Comparison of ENCODE assay signal across 17 cellular contexts in the genomic region with DNA sequence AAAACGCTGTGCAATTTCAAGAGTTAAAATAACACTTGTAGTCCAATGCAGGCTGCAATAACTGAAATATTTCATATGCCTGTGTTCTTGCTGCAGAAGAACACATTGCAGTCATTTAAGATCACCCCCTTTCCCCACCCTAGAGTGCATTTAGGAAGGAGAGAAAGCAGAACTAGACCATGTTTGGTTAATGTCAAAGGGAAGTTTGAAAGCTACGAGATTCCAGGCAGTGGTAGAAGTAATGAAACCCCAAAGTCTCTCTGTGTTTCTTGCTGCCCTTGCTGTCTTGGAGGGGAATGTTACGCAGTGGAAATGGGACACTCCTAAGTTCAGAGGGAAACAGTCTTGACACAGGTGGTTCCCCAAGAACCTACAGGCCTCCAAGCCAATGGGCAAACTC.
DNase-seq lines count a peak whose midpoint lies in the region; ATAC-seq, FAIRE-seq and TF ChIP-seq lines count a peak whose summit lies in the region.
"Had no signal": no experiment of that assay in that cellular context is flagged by ENCODE, and none has a peak within 500 bp of the region (broad histone marks: within the 10 kb centered on the region; RNA-seq: fewer than 3 reads in every experiment).

No MANE protein-coding gene starts in this region.

- H2BK5ac ChIP-seq in IMR-90 (ENCODE audit: low read depth, low read length, poor library complexity, severe bottlenecking): no peak overlapping the region
- H2BK5ac ChIP-seq in neuronal stem cell (ENCODE audit: low read length): no peak overlapping the region
- H2BK5ac ChIP-seq in mesendoderm (ENCODE audit: low read length): no peak overlapping the region

- no peak overlapping the region for H3K23ac ChIP-seq in IMR-90 (ENCODE audit: low read depth, low read length)
- H3K23ac ChIP-seq in neuronal stem cell (ENCODE audit: low read depth, low read length, poor library complexity): no peak overlapping the region
- H3K23ac ChIP-seq in mesendoderm (ENCODE audit: low read length): no peak overlapping the region

- no peak overlapping the region for H2BK12ac ChIP-seq in neuronal stem cell (ENCODE audit: low read length)

- no peak overlapping the region for H3K27ac ChIP-seq in BLaER1
- no peak overlapping the region for H3K27ac ChIP-seq in IMR-90 (ENCODE audit: insufficient read depth, low read length)
- no peak overlapping the region for H3K27ac ChIP-seq in neuronal stem cell (replicated peaks; ENCODE audit: low read length)
- H3K27ac ChIP-seq in mesendoderm (ENCODE audit: low read depth, low read length): no peak overlapping the region

- H4K20me1 ChIP-seq in BLaER1: no peaks in the 10 kb centered on the region
- H4K20me1 ChIP-seq in IMR-90 (ENCODE audit: insufficient read depth, low read length): no peaks in the 10 kb centered on the region

- H3K79me1 ChIP-seq in IMR-90 (ENCODE audit: low read depth in 1 of 2, low read length in 2 of 2): no peaks in the 10 kb centered on the region
- H3K79me1 ChIP-seq in neuronal stem cell (ENCODE audit: low read depth, low read length): no peaks in the 10 kb centered on the region
- H3K79me1 ChIP-seq in mesendoderm (ENCODE audit: low read length): no peaks in the 10 kb centered on the region

- TF ChIP-seq POLR2A in IMR-90 (IDR thresholded peaks at IDR 0.05; ENCODE audit: low read depth, low read length): no peak

- H3K79me2 ChIP-seq in mesendoderm (ENCODE audit: control insufficient read depth, insufficient read depth, low read length): no peaks in the 10 kb centered on the region

- H3K14ac ChIP-seq in IMR-90 (replicated peaks; ENCODE audit: low read depth, low read length) (no peak overlapping the region), neuronal stem cell (ENCODE audit: low read length) (no peak overlapping the region)

- CTCF ChIA-PET in IMR-90 (lab: Yijun Ruan, JAX): no interaction called here

- no peak overlapping the region for H2AFZ ChIP-seq in IMR-90 (replicated peaks; ENCODE audit: low read length, poor library complexity)
- no peak overlapping the region for H2AFZ ChIP-seq in neuronal stem cell (ENCODE audit: low read length)

- no peak for DNase-seq in IMR-90
- peak; percentile 37 for DNase-seq in OCI-M1 (lab: John Stamatoyannopoulos, UW)
- peak; percentile 45 for DNase-seq in medulla oblongata (ENCODE audit: extremely low spot score)
- no peak for DNase-seq in neuronal stem cell (ENCODE audit: low spot score)
- DNase-seq in mesendoderm: no peak
- DNase-seq in RCC 7860 (ENCODE audit: low spot score): no peak
- no peak for DNase-seq in frontal cortex (ENCODE audit: low spot score in 2 of 2)
- DNase-seq: activated CD4-positive, CD25-positive, alpha-beta regulatory T cell; activated gamma-delta T cell; aorta; COR-L47; H7; NCI-H2029; NCI-H510A treated with DMSO at 0.1 percent for 48 hours; retina had no signal

- H3K4ac ChIP-seq in IMR-90 (ENCODE audit: low read depth, low read length): no peak overlapping the region
- H3K4ac ChIP-seq in neuronal stem cell (ENCODE audit: low read length): no peak overlapping the region
- H3K4ac ChIP-seq in mesendoderm (ENCODE audit: low read depth, low read length): no peak overlapping the region

- no peak overlapping the region; the same call in 1 of the 2 replicates for H2BK20ac ChIP-seq in IMR-90 (ENCODE audit: low read depth, low read length)

- dilution Hi-C loops in IMR-90 (cut with HindIII; ENCODE audit: low sequenced_read_pairs, unreplicated experiment): no loop called here

- no peak overlapping the region for H3K4me3 ChIP-seq in BLaER1
- no peak overlapping the region for H3K4me3 ChIP-seq in IMR-90 (ENCODE audit: insufficient read depth, low read depth, low read length)
- no peak overlapping the region for H3K4me3 ChIP-seq in neuronal stem cell (ENCODE audit: low read length in 2 of 2)
- no peak overlapping the region for H3K4me3 ChIP-seq in mesendoderm (ENCODE audit: low read length)

- H3K27me3 ChIP-seq in BLaER1: no peaks in the 10 kb centered on the region
- H3K27me3 ChIP-seq in IMR-90 (ENCODE audit: control insufficient read depth, insufficient read depth, low read length): no peaks in the 10 kb centered on the region
- H3K27me3 ChIP-seq in neuronal stem cell (ENCODE audit: control insufficient read depth in 3 of 3, insufficient read depth in 3 of 3, low read depth in 1 of 3, low read length in 3 of 3): peaks cover 0 to 3% (median 0%) of the 10 kb centered on the region in 3 experiments
- no peaks in the 10 kb centered on the region for H3K27me3 ChIP-seq in mesendoderm (ENCODE audit: insufficient read depth, low read length, poor library complexity)

- no TSS peak for BruUV-seq in IMR-90 (replicated peaks; lab: Mats Ljungman, UMichigan)

- H3K9ac ChIP-seq in BLaER1 (no peak overlapping the region), IMR-90 (ENCODE audit: low read depth, low read length) (no peak overlapping the region), neuronal stem cell (ENCODE audit: low read depth, low read length, poor library complexity) (no peak overlapping the region), mesendoderm (ENCODE audit: low read length) (no peak overlapping the region)

- H2BK120ac ChIP-seq in IMR-90 (ENCODE audit: low read depth, low read length) (no peak overlapping the region), neuronal stem cell (ENCODE audit: low read depth, low read length) (no peak overlapping the region), mesendoderm (ENCODE audit: low read depth, low read length) (no peak overlapping the region)

- FAIRE-seq in RCC 7860 (lab: Jason Lieb, UNC) (no peak), frontal cortex (lab: Jason Lieb, UNC) (no peak)

- H3K36me3 ChIP-seq in BLaER1 (no peaks in the 10 kb centered on the region), IMR-90 (ENCODE audit: control insufficient read depth, insufficient read depth, low read length) (no peaks in the 10 kb centered on the region), neuronal stem cell (replicated peaks in 1 of 2; ENCODE audit: control insufficient read depth in 2 of 2, insufficient read depth in 2 of 2, low read length in 2 of 2) (no peaks in the 10 kb centered on the region), mesendoderm (ENCODE audit: control insufficient read depth, insufficient read depth, low read length) (no peaks in the 10 kb centered on the region)

- peak overlapping the region; percentile 70 for H2AK5ac ChIP-seq in IMR-90 (ENCODE audit: low read depth, low read length)
- H2AK5ac ChIP-seq in neuronal stem cell (ENCODE audit: low read depth, low read length): no peak overlapping the region
- H2AK5ac ChIP-seq in mesendoderm (ENCODE audit: low read length): no peak overlapping the region

- no peak for TF ChIP-seq CTCF in IMR-90 (conservative IDR thresholded peaks at IDR 0.05; ENCODE audit: low read depth, low read length)

- H2BK15ac ChIP-seq in IMR-90 (ENCODE audit: low read depth, low read length) (0 out of 3 replicates have a peak overlapping the region, but pooled peaks have one; percentile 3), neuronal stem cell (ENCODE audit: low read length) (no peak overlapping the region), mesendoderm (replicated peaks; ENCODE audit: low read depth) (no peak overlapping the region)

- H4K91ac ChIP-seq in IMR-90 (ENCODE audit: insufficient read depth, low read depth, low read length): no peak overlapping the region
- no peak overlapping the region for H4K91ac ChIP-seq in neuronal stem cell (ENCODE audit: low read depth, low read length, poor library complexity)

- H3K18ac ChIP-seq in IMR-90 (ENCODE audit: low read depth, low read length) (no peak overlapping the region), neuronal stem cell (ENCODE audit: low read length) (no peak overlapping the region), mesendoderm (ENCODE audit: low read length) (no peak overlapping the region)

- no peak overlapping the region for H2AK9ac ChIP-seq in IMR-90 (replicated peaks; ENCODE audit: low read depth, low read length, poor library complexity)

- intact Hi-C loops in IMR-90 (cut with micrococcal nuclease): no loop called here

- H4K8ac ChIP-seq in IMR-90 (ENCODE audit: low read depth in 2 of 2, low read length in 2 of 2): no peak overlapping the region
- no peak overlapping the region for H4K8ac ChIP-seq in neuronal stem cell (ENCODE audit: low read depth, low read length)
- no peak overlapping the region for H4K8ac ChIP-seq in mesendoderm (ENCODE audit: low read depth, low read length)

- no peak overlapping the region for H4K5ac ChIP-seq in IMR-90 (ENCODE audit: low read depth, low read length)
- no peak overlapping the region for H4K5ac ChIP-seq in mesendoderm (ENCODE audit: low read length)

- peak overlapping the region; percentile 16; the same call in 1 of the 2 replicates for H3K4me2 ChIP-seq in BLaER1
- H3K4me2 ChIP-seq in IMR-90 (ENCODE audit: low read depth, low read length): no peak overlapping the region
- H3K4me2 ChIP-seq in neuronal stem cell (ENCODE audit: insufficient read depth, low read length, poor library complexity, severe bottlenecking): no peak overlapping the region
- H3K4me2 ChIP-seq in mesendoderm (ENCODE audit: low read length): no peak overlapping the region

- WGBS in IMR-90 (ENCODE audit: extremely low coverage in 2 of 2, insufficient read length in 1 of 2), 2 experiments: no CpG with 5 or more reads among the region's 3 CpGs
- WGBS in neuronal stem cell (ENCODE audit: extremely low coverage in 2 of 2, insufficient read length in 2 of 2, insufficient replicate concordance in 1 of 2), 2 donors: no CpG with 5 or more reads among the region's 3 CpGs
- WGBS in mesendoderm (ENCODE audit: extremely low coverage, insufficient coverage, low lambda C conversion rate): no CpG with 5 or more reads among the region's 3 CpGs

- H3K4me1 ChIP-seq in BLaER1 (peaks cover 36% of the 10 kb centered on the region), IMR-90 (ENCODE audit: control insufficient read depth, insufficient read depth, low read length) (peaks cover 5% of the 10 kb centered on the region), neuronal stem cell (ENCODE audit: control insufficient read depth in 2 of 2, insufficient read depth in 1 of 2, low read depth in 1 of 2, low read length in 2 of 2) (no peaks in the 10 kb centered on the region), mesendoderm (ENCODE audit: control insufficient read depth, low read depth, low read length) (no peaks in the 10 kb centered on the region)

- in situ Hi-C loops in IMR-90 (cut with MboI; ENCODE audit: low sequenced_read_pairs): no loop called here

- no peaks in the 10 kb centered on the region; the same call in 1 of the 2 replicates for H3K9me3 ChIP-seq in BLaER1
- H3K9me3 ChIP-seq in IMR-90 (ENCODE audit: control insufficient read depth, insufficient read depth, low read length): no peaks in the 10 kb centered on the region
- H3K9me3 ChIP-seq in neuronal stem cell (replicated peaks in 1 of 2; ENCODE audit: control insufficient read depth in 2 of 2, insufficient read depth in 1 of 2, low read depth in 1 of 2, low read length in 2 of 2): no peaks in the 10 kb centered on the region

- no peak for TF ChIP-seq RAD21 in IMR-90 (IDR thresholded peaks at IDR 0.05; ENCODE audit: low read length)

- H3K56ac ChIP-seq in IMR-90 (ENCODE audit: extremely low read depth, insufficient read depth, low read length) (no peak overlapping the region), mesendoderm (ENCODE audit: low read length) (no peak overlapping the region)

- H3K9me1 ChIP-seq in IMR-90 (ENCODE audit: insufficient read depth, low read length): peaks cover 7% of the 10 kb centered on the region

- no peak for ATAC-seq in IMR-90 (ENCODE audit: low read depth)
- ATAC-seq: Panc1 had no signal

- POLR2A ChIA-PET in IMR-90 (lab: Charles Lee; ENCODE audit: unreplicated experiment): no interaction called here

Comparison
In these comparisons a context has a peak if more than half of its experiments do, and no peak if none do; other contexts are left out.
1. DNase-seq: peak in OCI-M1 (single experiment) and medulla oblongata (single experiment); none in IMR-90 (single experiment), neuronal stem cell (single experiment), mesendoderm (single experiment), RCC 7860 (single experiment) and frontal cortex (0 of 2).